In genomic region chr19:44071824-44072542, GRCh38 we compare ENCODE assay signal across 1 cellular context.
TF ChIP-seq lines count a peak whose summit lies in the region.

ZNF284 (plus strand) TSS chr19:44072159; CDS start chr19:44076390, 4,231 bp downstream.

TF ChIP-seq in HepG2, 621 proteins besides CTCF, POLR2A, EP300 and RAD21 (continued from another document and continues in another):
- TF ChIP-seq ZNF281 (CRISPR knock-in tag; IDR thresholded peaks at IDR 0.05; ENCODE audit: borderline replicate concordance): no peak
- no peak for TF ChIP-seq HMGA1 (CRISPR knock-in tag; conservative IDR thresholded peaks at IDR 0.05)
- no peak for TF ChIP-seq ZNF33B (CRISPR knock-in tag; IDR thresholded peaks at IDR 0.05)
- no peak for TF ChIP-seq ZNF260 (CRISPR knock-in tag; IDR thresholded peaks at IDR 0.05; ENCODE audit: borderline replicate concordance, low read depth)
- no peak for TF ChIP-seq GZF1 (CRISPR knock-in tag; IDR thresholded peaks at IDR 0.05)
- TF ChIP-seq GMEB1 (CRISPR knock-in tag; IDR thresholded peaks at IDR 0.05; ENCODE audit: borderline replicate concordance): peak; percentile 89
- TF ChIP-seq ZNF326 (CRISPR knock-in tag; IDR thresholded peaks at IDR 0.05; ENCODE audit: borderline replicate concordance): no peak
- TF ChIP-seq ZNF18 (CRISPR knock-in tag; IDR thresholded peaks at IDR 0.05; ENCODE audit: insufficient replicate concordance): no peak
- no peak for TF ChIP-seq CSRNP1 (CRISPR knock-in tag; IDR thresholded peaks at IDR 0.05)
- no peak for TF ChIP-seq LCORL (IDR thresholded peaks at IDR 0.05)
- TF ChIP-seq LCORL (CRISPR knock-in tag; IDR thresholded peaks at IDR 0.05): no peak
- TF ChIP-seq SNAI1 (CRISPR knock-in tag; IDR thresholded peaks at IDR 0.05; ENCODE audit: borderline replicate concordance): no peak
- TF ChIP-seq TERF1 (CRISPR knock-in tag; IDR thresholded peaks at IDR 0.05): no peak
- TF ChIP-seq ZNF468 (CRISPR knock-in tag; IDR thresholded peaks at IDR 0.05): no peak
- no peak for TF ChIP-seq ZNF570 (CRISPR knock-in tag; IDR thresholded peaks at IDR 0.05; ENCODE audit: borderline replicate concordance)
- TF ChIP-seq SMARCE1 (IDR thresholded peaks at IDR 0.05; ENCODE audit: borderline replicate concordance): no peak
- TF ChIP-seq CENPBD1 (CRISPR knock-in tag; IDR thresholded peaks at IDR 0.05; ENCODE audit: borderline replicate concordance, low read depth): no peak
- TF ChIP-seq YEATS2 (CRISPR knock-in tag; IDR thresholded peaks at IDR 0.05; ENCODE audit: borderline replicate concordance): peak; percentile 78
- 0 out of 2 replicates have a peak, but pooled peaks have one; percentile 55 for TF ChIP-seq ZNF614 (CRISPR knock-in tag; IDR thresholded peaks at IDR 0.05; ENCODE audit: borderline replicate concordance)
- no peak for TF ChIP-seq ISX (CRISPR knock-in tag; conservative IDR thresholded peaks at IDR 0.05)
- no peak for TF ChIP-seq HNRNPUL1 (IDR thresholded peaks at IDR 0.05; ENCODE audit: low read depth, low read length)
- no peak for TF ChIP-seq ZBTB42 (CRISPR knock-in tag; IDR thresholded peaks at IDR 0.05)
- TF ChIP-seq AKNA (CRISPR knock-in tag; IDR thresholded peaks at IDR 0.05; ENCODE audit: borderline replicate concordance): no peak
- TF ChIP-seq ZNF546 (CRISPR knock-in tag; conservative IDR thresholded peaks at IDR 0.05): 0 out of 2 replicates have a peak, but pooled peaks have one; percentile 31
- 0 out of 2 replicates have a peak, but pooled peaks have one; percentile 17 for TF ChIP-seq JUND (CRISPR knock-in tag; IDR thresholded peaks at IDR 0.05)
- no peak for TF ChIP-seq NFATC3 (CRISPR knock-in tag; IDR thresholded peaks at IDR 0.05)
- peak; percentile 17; the same call in 1 of the 2 replicates for TF ChIP-seq ZBTB33 (CRISPR knock-in tag; IDR thresholded peaks at IDR 0.05)
- TF ChIP-seq RFX5 (IDR thresholded peaks at IDR 0.05; ENCODE audit: low read depth, low read length): no peak
- TF ChIP-seq ZC3H4 (CRISPR knock-in tag; IDR thresholded peaks at IDR 0.05; ENCODE audit: borderline replicate concordance): no peak
- TF ChIP-seq MED1 (CRISPR knock-in tag; IDR thresholded peaks at IDR 0.05): peak; percentile 36; the same call in 1 of the 2 replicates
- no peak for TF ChIP-seq FOXO4 (CRISPR knock-in tag; conservative IDR thresholded peaks at IDR 0.05)
- TF ChIP-seq SP5 (CRISPR knock-in tag; IDR thresholded peaks at IDR 0.05; ENCODE audit: borderline replicate concordance, low read depth): no peak
- no peak for TF ChIP-seq ARNTL (CRISPR knock-in tag; IDR thresholded peaks at IDR 0.05)
- 0 out of 2 replicates have a peak, but pooled peaks have one; percentile 23 for TF ChIP-seq CBFB (CRISPR knock-in tag; IDR thresholded peaks at IDR 0.05)
- TF ChIP-seq ZKSCAN8 (CRISPR knock-in tag; IDR thresholded peaks at IDR 0.05; ENCODE audit: borderline replicate concordance): no peak
- no peak for TF ChIP-seq RFX3 (CRISPR knock-in tag; IDR thresholded peaks at IDR 0.05)
- TF ChIP-seq RNF2 (conservative IDR thresholded peaks at IDR 0.05; ENCODE audit: low read depth): 0 out of 2 replicates have a peak, but pooled peaks have one; percentile 27
- TF ChIP-seq DZIP1 (CRISPR knock-in tag; IDR thresholded peaks at IDR 0.05): no peak
- TF ChIP-seq HDAC6 (IDR thresholded peaks at IDR 0.05; ENCODE audit: low read depth, low read length): no peak
- TF ChIP-seq KMT2A (CRISPR knock-in tag; IDR thresholded peaks at IDR 0.05): no peak
- no peak for TF ChIP-seq KLF15 (CRISPR knock-in tag; IDR thresholded peaks at IDR 0.05; ENCODE audit: borderline replicate concordance)
